Comparison of ENCODE assay signal across 9 cellular contexts in genomic region chr18:50819027-50819726, GRCh38. TPM values are rescaled to one million over a fixed set of nuclear protein-coding genes. Genes with fewer than 3 reads are reported as not detected.
A peak's percentile ranks its signal among the peaks of the same experiment; 100 is the strongest.
DNase-seq lines count a peak whose midpoint lies in the region; ATAC-seq and TF ChIP-seq lines count a peak whose summit lies in the region.
"Had no signal": no experiment of that assay in that cellular context is flagged by ENCODE, and none has a peak within 500 bp of the region (broad histone marks: within the 10 kb centered on the region; RNA-seq: fewer than 3 reads in every experiment).

No MANE protein-coding gene starts in this region.

- intact Hi-C loops in OCI-LY7 (cut with micrococcal nuclease; ENCODE audit: unreplicated experiment), result no loop called here
- intact Hi-C loops in esophagus squamous epithelium (cut with DNase I), result loop anchor here (5.0 kb wide), 1 partner anchor 233 kb away; no protein-coding TSS in a partner anchor
- intact Hi-C loops in naive thymus-derived CD4-positive, alpha-beta T cell (cut with micrococcal nuclease), result no loop called here

- no TSS peak for BruUV-seq in OCI-LY7 (replicated peaks; lab: Mats Ljungman, UMichigan)

- peaks cover 7 to 21% (median 14%) of the 10 kb centered on the region in 5 donors for H3K27me3 Mint-ChIP-seq in naive thymus-derived CD4-positive, alpha-beta T cell
- peaks cover 15 to 37% of the 10 kb centered on the region in 2 donors for H3K27me3 Mint-ChIP-seq in effector memory CD8-positive, alpha-beta T cell
- H3K27me3 Mint-ChIP-seq: activated B cell treated with CpG ODN at 0.5 μM for 24 hours had no signal

- H3K9me3 ChIP-seq in OCI-LY7 (ENCODE audit: low read length) (no peaks in the 10 kb centered on the region), esophagus squamous epithelium (no peaks in the 10 kb centered on the region)
- no peaks in the 10 kb centered on the region for H3K9me3 ChIP-seq in naive thymus-derived CD4-positive, alpha-beta T cell (ENCODE audit: control insufficient read depth in 2 of 3, low read length in 3 of 3)

- H3K4me1 ChIP-seq in OCI-LY7 (ENCODE audit: insufficient read depth, low read length, poor library complexity, severe bottlenecking) (peaks cover 46% of the 10 kb centered on the region), esophagus squamous epithelium (peaks cover 0 to 46% (median 11%) of the 10 kb centered on the region in 3 donors)
- H3K4me1 ChIP-seq in naive thymus-derived CD4-positive, alpha-beta T cell (ENCODE audit: control insufficient read depth in 2 of 2, insufficient read depth in 2 of 2, low read length in 2 of 2), result peaks cover 0 to 5% of the 10 kb centered on the region in 2 donors

- H3K4me1 Mint-ChIP-seq in naive thymus-derived CD4-positive, alpha-beta T cell, result peaks cover 0 to 3% (median 0%) of the 10 kb centered on the region in 7 donors
- H3K4me1 Mint-ChIP-seq in effector memory CD8-positive, alpha-beta T cell (ENCODE audit: low read depth in 2 of 2), result no peaks in the 10 kb centered on the region

- H3K4me3 Mint-ChIP-seq in naive thymus-derived CD4-positive, alpha-beta T cell, result no peak overlapping the region
- no peak overlapping the region for H3K4me3 Mint-ChIP-seq in effector memory CD8-positive, alpha-beta T cell
- H3K4me3 Mint-ChIP-seq: activated B cell treated with CpG ODN at 0.5 μM for 24 hours had no signal

- peak overlapping the region; percentile 96 for H2AFZ ChIP-seq in OCI-LY7 (ENCODE audit: low read length)

- H3K36me3 ChIP-seq in OCI-LY7 (ENCODE audit: insufficient read depth, low read length), result no peaks in the 10 kb centered on the region
- H3K36me3 ChIP-seq in esophagus squamous epithelium, result no peaks in the 10 kb centered on the region
- H3K36me3 ChIP-seq in naive thymus-derived CD4-positive, alpha-beta T cell (ENCODE audit: control insufficient read depth in 2 of 3, insufficient read depth in 3 of 3, low read length in 3 of 3), result no peaks in the 10 kb centered on the region

- H3K36me3 Mint-ChIP-seq in naive thymus-derived CD4-positive, alpha-beta T cell, result no peaks in the 10 kb centered on the region
- H3K36me3 Mint-ChIP-seq in effector memory CD8-positive, alpha-beta T cell (ENCODE audit: insufficient read depth), result no peaks in the 10 kb centered on the region

- H3K4me2 ChIP-seq in OCI-LY7 (ENCODE audit: low read length), result peak overlapping the region; percentile 79

- H3K27ac Mint-ChIP-seq in naive thymus-derived CD4-positive, alpha-beta T cell, result peak overlapping the region in 1 of 9 donors; percentile 12
- no peak overlapping the region for H3K27ac Mint-ChIP-seq in effector memory CD8-positive, alpha-beta T cell
- H3K27ac Mint-ChIP-seq: activated B cell treated with CpG ODN at 0.5 μM for 24 hours had no signal

- no peak for TF ChIP-seq POLR2A in esophagus squamous epithelium (IDR thresholded peaks at IDR 0.05)

- H4K20me1 ChIP-seq in OCI-LY7 (ENCODE audit: insufficient read depth, low read length), result no peaks in the 10 kb centered on the region

- no peaks in the 10 kb centered on the region for H3K9me3 Mint-ChIP-seq in naive thymus-derived CD4-positive, alpha-beta T cell
- no peaks in the 10 kb centered on the region for H3K9me3 Mint-ChIP-seq in effector memory CD8-positive, alpha-beta T cell
- H3K9me3 Mint-ChIP-seq: activated B cell treated with CpG ODN at 0.5 μM for 24 hours had no signal

- no peak for ATAC-seq in naive thymus-derived CD4-positive, alpha-beta T cell
- ATAC-seq in effector memory CD8-positive, alpha-beta T cell (replicated peaks), result no peak
- no peak for ATAC-seq in HG03469 (IDR thresholded peaks at IDR 0.05; ENCODE audit: unreplicated experiment)
- no peak for ATAC-seq in HG02678 (IDR thresholded peaks at IDR 0.05; ENCODE audit: unreplicated experiment)

- H3K4me3 ChIP-seq in OCI-LY7 (ENCODE audit: low read depth, low read length, poor library complexity, severe bottlenecking) (peak overlapping the region; percentile 53), esophagus squamous epithelium (peak overlapping the region; percentile 1 to 57 (median 33))
- H3K4me3 ChIP-seq in naive thymus-derived CD4-positive, alpha-beta T cell (ENCODE audit: low read length), result peak overlapping the region; percentile 49

- WGBS in esophagus squamous epithelium, 2 donors, result 20 to 51% methylated on average over 5 to 16 of the region's 16 CpGs

- peak; percentile 10 for DNase-seq in H4 (ENCODE audit: low spot score)
- no peak for DNase-seq in OCI-LY7 (ENCODE audit: low spot score)
- no peak for DNase-seq in esophagus squamous epithelium (lab: John Stamatoyannopoulos, UW)
- no peak for DNase-seq in naive thymus-derived CD4-positive, alpha-beta T cell
- DNase-seq in effector memory CD8-positive, alpha-beta T cell, result no peak
- no peak for DNase-seq in activated T-cell treated with anti-CD3 and anti-CD28 coated beads, Interleukin-2, amount 50 U/mL, for 1 hour

- POLR2A ChIA-PET in OCI-LY7 (lab: Charles Lee), result no interaction called here
- POLR2A ChIA-PET in naive thymus-derived CD4-positive, alpha-beta T cell (lab: Charles Lee), result no interaction called here

- TF ChIP-seq CTCF in OCI-LY7 (conservative IDR thresholded peaks at IDR 0.05; ENCODE audit: low read length) (no peak), esophagus squamous epithelium (IDR thresholded peaks at IDR 0.05) (peak in 2 of 6 experiments; percentile 1 to 7)

- H3K9me2 ChIP-seq in OCI-LY7 (ENCODE audit: insufficient read depth, low read length), result no peaks in the 10 kb centered on the region

- no peaks in the 10 kb centered on the region for H3K79me2 ChIP-seq in OCI-LY7 (ENCODE audit: insufficient read depth, low read depth, low read length)

- CTCF ChIA-PET in OCI-LY7 (lab: Charles Lee; ENCODE audit: unreplicated experiment), result interaction anchor here (0.9 kb wide), 1 partner anchor 289 kb away, joined by 4 read pairs; no protein-coding TSS in a partner anchor
- CTCF ChIA-PET in naive thymus-derived CD4-positive, alpha-beta T cell (lab: Charles Lee), result interaction anchor here (0.6 to 1.7 kb wide), 3 partner anchors 19 to 235 kb away, joined by 3 to 8 read pairs (median 4); no protein-coding TSS in a partner anchor

- H3K27ac ChIP-seq in OCI-LY7 (ENCODE audit: low read depth, low read length, poor library complexity, severe bottlenecking) (no peak overlapping the region), esophagus squamous epithelium (peak overlapping the region in 2 of 4 donors; percentile 44 to 69)
- no peak overlapping the region for H3K27ac ChIP-seq in naive thymus-derived CD4-positive, alpha-beta T cell (ENCODE audit: low read depth, low read length)

- no peaks in the 10 kb centered on the region for H3K27me3 ChIP-seq in esophagus squamous epithelium
- H3K27me3 ChIP-seq in naive thymus-derived CD4-positive, alpha-beta T cell (ENCODE audit: control insufficient read depth in 2 of 2, insufficient read depth in 2 of 2, low read length in 2 of 2), result no peaks in the 10 kb centered on the region

RNA-seq across cellular contexts. Expression of gene MRO, which starts 0.6 kb away (rescaled TPM):
- total RNA-seq in H4 (2014; rRNA removed; shearing (Covaris generic)), result 0.82 and 1.2 TPM in 2 replicates
- 0.22 and 1.0 TPM in 2 replicates for total RNA-seq in OCI-LY7 (2014; rRNA removed; shearing (Covaris generic))
- total RNA-seq in OCI-LY7 (2022), result 0.46 TPM in 2 replicates
- 1 to 10 TPM in 1 of 4 donors, under 1 TPM in 3; 0.13 to 1.7 (median 0.83) TPM for total RNA-seq in esophagus squamous epithelium
- not detected for total RNA-seq in naive thymus-derived CD4-positive, alpha-beta T cell
- not detected for polyA plus RNA-seq in naive thymus-derived CD4-positive, alpha-beta T cell
- total RNA-seq: activated B cell treated with CpG ODN at 0.5 μM for 24 hours had no signal

RNA-seq across cellular contexts. Expression of gene ME2, which starts 59.7 kb away (rescaled TPM):
- 42.6 and 46.2 TPM in 2 replicates for total RNA-seq in H4 (2014; rRNA removed; shearing (Covaris generic))
- total RNA-seq in OCI-LY7 (2014; rRNA removed; shearing (Covaris generic)), result 39.0 and 43.2 TPM in 2 replicates
- 62.0 and 64.2 TPM in 2 replicates for total RNA-seq in OCI-LY7 (2022)
- 10 to 100 TPM; 18.5 to 32.2 (median 25.5) TPM for total RNA-seq in esophagus squamous epithelium
- total RNA-seq in naive thymus-derived CD4-positive, alpha-beta T cell, result 10 to 100 TPM; 29.4 to 84.7 (median 43.2) TPM
- 10 to 100 TPM; 43.7 to 46.3 TPM for polyA plus RNA-seq in naive thymus-derived CD4-positive, alpha-beta T cell
